In the genomic region with DNA sequence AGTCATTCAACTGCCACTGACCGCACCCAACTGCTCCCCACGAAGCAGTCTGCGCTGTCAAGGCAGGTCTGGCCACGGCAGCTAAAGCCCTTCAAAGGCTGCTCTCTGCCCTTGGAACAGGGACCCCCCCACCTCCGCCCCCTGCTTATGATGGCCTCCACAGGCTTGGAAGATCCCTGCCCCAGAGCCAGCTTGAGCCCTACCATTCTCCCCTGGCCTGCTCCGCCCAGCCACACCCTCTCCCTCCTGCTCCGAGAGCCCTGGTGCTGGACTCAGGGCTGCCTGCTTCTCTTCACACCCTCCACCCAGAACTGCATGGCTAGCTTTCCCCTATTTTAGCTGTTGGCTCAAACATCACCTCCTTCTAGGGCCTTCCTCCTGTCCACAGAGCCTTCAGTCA, we compare ENCODE assay signal across 1 cellular context.
TF ChIP-seq lines count a peak whose summit lies in the region.

No MANE protein-coding gene starts in this region.

TF ChIP-seq in H1, 55 proteins besides CTCF, POLR2A, EP300 and RAD21:
- no peak for TF ChIP-seq SIRT6 (IDR thresholded peaks at IDR 0.05; ENCODE audit: low read length)
- TF ChIP-seq SUZ12 (IDR thresholded peaks at IDR 0.05; ENCODE audit: low read length), result no peak
- no peak for TF ChIP-seq CBX5 (IDR thresholded peaks at IDR 0.05; ENCODE audit: low read depth, low read length)
- no peak for TF ChIP-seq POLR2AphosphoS5 (IDR thresholded peaks at IDR 0.05; ENCODE audit: low read depth, low read length)
- no peak for TF ChIP-seq BRCA1 (IDR thresholded peaks at IDR 0.05; ENCODE audit: low read depth, low read length)
- TF ChIP-seq, protein P1, sequence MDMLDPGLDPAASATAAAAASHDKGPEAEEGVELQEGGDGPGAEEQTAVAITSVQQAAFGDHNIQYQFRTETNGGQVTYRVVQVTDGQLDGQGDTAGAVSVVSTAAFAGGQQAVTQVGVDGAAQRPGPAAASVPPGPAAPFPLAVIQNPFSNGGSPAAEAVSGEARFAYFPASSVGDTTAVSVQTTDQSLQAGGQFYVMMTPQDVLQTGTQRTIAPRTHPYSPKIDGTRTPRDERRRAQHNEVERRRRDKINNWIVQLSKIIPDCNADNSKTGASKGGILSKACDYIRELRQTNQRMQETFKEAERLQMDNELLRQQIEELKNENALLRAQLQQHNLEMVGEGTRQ (IDR thresholded peaks at IDR 0.05; ENCODE audit: low read length), result no peak
- TF ChIP-seq, protein P2, sequence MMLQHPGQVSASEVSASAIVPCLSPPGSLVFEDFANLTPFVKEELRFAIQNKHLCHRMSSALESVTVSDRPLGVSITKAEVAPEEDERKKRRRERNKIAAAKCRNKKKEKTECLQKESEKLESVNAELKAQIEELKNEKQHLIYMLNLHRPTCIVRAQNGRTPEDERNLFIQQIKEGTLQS (IDR thresholded peaks at IDR 0.05; ENCODE audit: insufficient read depth, low read depth, low read length), result no peak
- TF ChIP-seq PHF8 (conservative IDR thresholded peaks at IDR 0.05; ENCODE audit: low read depth, low read length), result no peak
- TF ChIP-seq GABPA (IDR thresholded peaks at IDR 0.05; ENCODE audit: borderline replicate concordance, insufficient read depth, low read length), result no peak
- no peak for TF ChIP-seq NANOG (IDR thresholded peaks at IDR 0.05; ENCODE audit: insufficient read depth, low read depth, low read length, poor library complexity, severe bottlenecking)
- TF ChIP-seq KDM4A (IDR thresholded peaks at IDR 0.05; ENCODE audit: low read depth, low read length, severe bottlenecking), result no peak
TF ChIP-seq in H1: peak in this region for 0.
